Comparison of ENCODE assay signal across 17 cellular contexts in genomic region chr2:61167587-61167986, GRCh38. TPM values are rescaled to one million over a fixed set of nuclear protein-coding genes. Genes with fewer than 3 reads are reported as not detected.
DNase-seq lines count a peak whose midpoint lies in the region; ATAC-seq, FAIRE-seq and TF ChIP-seq lines count a peak whose summit lies in the region.
"Had no signal": no experiment of that assay in that cellular context is flagged by ENCODE, and none has a peak within 500 bp of the region (broad histone marks: within the 10 kb centered on the region; RNA-seq: fewer than 3 reads in every experiment).

No MANE protein-coding gene starts in this region.

- no peak for TF ChIP-seq POLR2A in K562 (conservative IDR thresholded peaks at IDR 0.05)

- CTCF ChIA-PET in K562 (lab: Yijun Ruan, JAX; ENCODE audit: low intra/inter-chr PET ratio), result no interaction called here

- no peaks in the 10 kb centered on the region for H3K9me1 ChIP-seq in K562 (ENCODE audit: control insufficient read depth, insufficient read depth, low read length)

- WGBS in K562 (ENCODE audit: insufficient coverage, low coverage, missing lambda C conversion rate), result 48% methylated on average over 10 of the region's 10 CpGs

- POLR2A ChIA-PET in K562 (lab: Yijun Ruan, JAX), result interaction anchor here (1.1 to 5.6 kb wide), 2 partner anchors 10 to 12 kb away, joined by 3 to 28 read pairs; no protein-coding TSS in a partner anchor

- intact Hi-C loops in K562 (cut with micrococcal nuclease), result no loop called here

- no peaks in the 10 kb centered on the region for H3K36me3 ChIP-seq in K562 (ENCODE audit: control insufficient read depth, insufficient read depth, low read length)
- H3K36me3 ChIP-seq: HAP-1 had no signal

- no peaks in the 10 kb centered on the region for H3K27me3 ChIP-seq in K562 (ENCODE audit: control insufficient read depth in 2 of 2, insufficient read depth in 2 of 2, low read length in 2 of 2)
- H3K27me3 ChIP-seq: BLaER1 had no signal

- H3K9me3 ChIP-seq in K562 (replicated peaks; ENCODE audit: control insufficient read depth, insufficient read depth, low read depth, low read length), result no peaks in the 10 kb centered on the region
- H3K9me3 ChIP-seq: BLaER1, HAP-1 had no signal

- H3K27ac ChIP-seq in K562 (ENCODE audit: extremely low read depth, low read depth, low read length), result no peak overlapping the region
- H3K27ac ChIP-seq: BLaER1, GM23248 had no signal

- no peak overlapping the region for H3K4me3 ChIP-seq in K562
- H3K4me3 ChIP-seq: BLaER1, GM23248, HAP-1 had no signal

- DNase-seq in activated CD8-positive, alpha-beta memory T cell treated with anti-CD3 and anti-CD28 coated beads, Interleukin-2, amount 50 U/mL, for 48 hours, result peak; percentile 10
- DNase-seq in activated CD8-positive, alpha-beta memory T cell treated with anti-CD3 and anti-CD28 coated beads for 24 hours, result no peak
- DNase-seq in LoVo (ENCODE audit: low spot score) (peak; percentile 71), K562 (ENCODE audit: extremely low read depth in 1 of 4, low spot score in 3 of 4) (peak in 2 of 4 experiments; percentile 33 to 62), NCI-H146 (lab: John Stamatoyannopoulos, UW) (no peak)
- no peak for DNase-seq in activated CD4-positive, alpha-beta T cell treated with anti-CD3 and anti-CD28 coated beads for 1 hour
- DNase-seq in stimulated activated CD4-positive, alpha-beta T cell treated with anti-CD3 and anti-CD28 coated beads, Interleukin-4, amount 100 ng/mL, for 1 hour, result no peak
- DNase-seq: 8988T; CD4-positive, alpha-beta memory T cell; DMS153; GM23248; IMR-90 had no signal

- peaks cover 0 to 6% of the 10 kb centered on the region in 2 experiments; a peak in 3 of 5 replicates for H3K4me1 ChIP-seq in K562 (replicated peaks in 1 of 2; ENCODE audit: control insufficient read depth in 2 of 2, insufficient read depth in 2 of 2, low read length in 2 of 2)
- H3K4me1 ChIP-seq: HAP-1 had no signal

- TF ChIP-seq RAD21 in K562 (CRISPR knock-in tag; conservative IDR thresholded peaks at IDR 0.05 in 1 of 2, IDR thresholded peaks at IDR 0.05 in 1 of 2), result no peak

- FAIRE-seq in K562 (lab: Jason Lieb, UNC), result no peak
- FAIRE-seq: G401.6, GM12892, GM18507 had no signal

- TF ChIP-seq EP300 in K562 (IDR thresholded peaks at IDR 0.05; ENCODE audit: low read length), result no peak

- H3K79me2 ChIP-seq in K562 (ENCODE audit: control insufficient read depth, insufficient read depth, low read length), result no peaks in the 10 kb centered on the region

- in situ Hi-C loops in K562 (cut with MboI), result no loop called here

- no peak overlapping the region for H3K4me2 ChIP-seq in K562 (ENCODE audit: insufficient read depth, low read length)
- H3K4me2 ChIP-seq: BLaER1 had no signal

- TF ChIP-seq CTCF in K562 (IDR thresholded peaks at IDR 0.05 in 2 of 3, conservative IDR thresholded peaks at IDR 0.05 in 1 of 3; ENCODE audit: insufficient read depth in 2 of 3, low read depth in 1 of 3, low read length in 3 of 3), result no peak

- no peaks in the 10 kb centered on the region for H4K20me1 ChIP-seq in K562 (replicated peaks; ENCODE audit: control insufficient read depth, insufficient read depth, low read length)
- H4K20me1 ChIP-seq: BLaER1 had no signal

- no TSS peak for BruUV-seq in K562 (replicated peaks; lab: Mats Ljungman, UMichigan)

- peak overlapping the region; percentile 88; the same call in 1 of the 2 replicates for H2AFZ ChIP-seq in K562 (ENCODE audit: low read depth, low read length)
- H2AFZ ChIP-seq: GM23248 had no signal

- peak; percentile 67 for ATAC-seq in K562

- no peak overlapping the region for H3K9ac ChIP-seq in K562 (ENCODE audit: insufficient read depth in 1 of 2, low read depth in 2 of 2, low read length in 2 of 2)
- H3K9ac ChIP-seq: BLaER1, GM23248 had no signal

TF ChIP-seq in K562, 482 proteins besides CTCF, POLR2A, EP300 and RAD21 (continues in another document):
- TF ChIP-seq BRD9 (IDR thresholded peaks at IDR 0.05; ENCODE audit: low read depth, partially characterized antibody) (no peak), FOXK2 (conservative IDR thresholded peaks at IDR 0.05 in 1 of 2, IDR thresholded peaks at IDR 0.05 in 1 of 2; ENCODE audit: low read depth in 2 of 2) (no peak), CEBPG (CRISPR knock-in tag; IDR thresholded peaks at IDR 0.05) (no peak), CEBPG (tag; conservative IDR thresholded peaks at IDR 0.05 in 1 of 2, IDR thresholded peaks at IDR 0.05 in 1 of 2) (0 out of 4 replicates have a peak, but pooled peaks of 1 of the 2 experiments have one; percentile 19), HMBOX1 (IDR thresholded peaks at IDR 0.05) (peak; percentile 97), SIX5 (IDR thresholded peaks at IDR 0.05; ENCODE audit: borderline replicate concordance in 1 of 2, insufficient read depth in 1 of 2, low read depth in 1 of 2, low read length in 2 of 2) (no peak), PTTG1 (tag; IDR thresholded peaks at IDR 0.05; ENCODE audit: low read depth) (no peak), DMBX1 (CRISPR knock-in tag; IDR thresholded peaks at IDR 0.05; ENCODE audit: borderline replicate concordance) (no peak), SMAD4 (CRISPR knock-in tag; conservative IDR thresholded peaks at IDR 0.05) (no peak), FOXA3 (CRISPR knock-in tag; conservative IDR thresholded peaks at IDR 0.05 in 1 of 2, IDR thresholded peaks at IDR 0.05 in 1 of 2) (no peak), EGR1 (conservative IDR thresholded peaks at IDR 0.05) (peak; percentile 79), SRSF7 (optimal IDR thresholded peaks at IDR 0.05; ENCODE audit: low read depth, low read length) (no peak), PML (IDR thresholded peaks at IDR 0.05; ENCODE audit: low read length) (no peak), EZH2 (IDR thresholded peaks at IDR 0.05; ENCODE audit: borderline replicate concordance, low read depth, low read length) (no peak), ZNF175 (CRISPR knock-in tag; IDR thresholded peaks at IDR 0.05; ENCODE audit: low read depth) (no peak), ZNF778 (CRISPR knock-in tag; IDR thresholded peaks at IDR 0.05) (no peak), POLR2AphosphoS2 (IDR thresholded peaks at IDR 0.05; ENCODE audit: low read length) (no peak), HDAC2 (IDR thresholded peaks at IDR 0.05) (no peak), VEZF1 (CRISPR knock-in tag; IDR thresholded peaks at IDR 0.05) (no peak)
- TF ChIP-seq, protein P1, sequence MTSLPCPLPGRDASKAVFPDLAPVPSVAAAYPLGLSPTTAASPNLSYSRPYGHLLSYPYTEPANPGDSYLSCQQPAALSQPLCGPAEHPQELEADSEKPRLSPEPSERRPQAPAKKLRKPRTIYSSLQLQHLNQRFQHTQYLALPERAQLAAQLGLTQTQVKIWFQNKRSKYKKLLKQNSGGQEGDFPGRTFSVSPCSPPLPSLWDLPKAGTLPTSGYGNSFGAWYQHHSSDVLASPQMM (CRISPR knock-in tag; IDR thresholded peaks at IDR 0.05), result no peak

RNA-seq across cellular contexts. Expression of gene C2orf74, which starts 5.6 kb away (rescaled TPM):
- total RNA-seq in K562 (2011; cell fraction: chromatin; rRNA removed; ENCODE audit: low replicate concordance), result not detected in 2 replicates
- total RNA-seq in K562 (2011; cell fraction: nucleolus; rRNA removed), result not detected in 2 replicates
- not detected in 2 replicates for total RNA-seq in K562 (2011; cell fraction: nucleoplasm; rRNA removed)
- total RNA-seq in K562 (2014; rRNA removed) (not detected in 2 replicates), K562 (2014; rRNA removed; fragmentation: Illumina TruSeq; extraction: Trizol) (not detected in 2 replicates), K562 (2015; rRNA removed; fragmentation: Illumina TruSeq; extraction: Trizol) (not detected in 2 replicates), K562 (2021) (not detected in 2 replicates)
- polyA plus RNA-seq in K562 (2011; rRNA removed) (not detected in 2 replicates), K562 (2014; fragmentation: Illumina TruSeq; extraction: Trizol) (not detected in 2 replicates), K562 (2014; fragmentation: Nextera tagmentation; extraction: Ambion mirVana) (not detected), K562 (2014; rRNA removed) (not detected in 2 replicates)
- not detected in 2 replicates for polyA plus RNA-seq in K562 (2011; cell fraction: cytosol; rRNA removed)
- not detected in 2 replicates for polyA plus RNA-seq in K562 (2011; cell fraction: nucleus; rRNA removed)
- not detected in 2 replicates for polyA plus RNA-seq in K562 (2012)
- polyA minus RNA-seq in K562 (2011; rRNA and poly(A)+ RNA removed), result not detected in 2 replicates
- polyA minus RNA-seq in K562 (2011; cell fraction: cytosol; rRNA and poly(A)+ RNA removed), result not detected in 2 replicates
- polyA minus RNA-seq in K562 (2011; cell fraction: nucleus; rRNA and poly(A)+ RNA removed), result not detected in 2 replicates

Comparison
In these comparisons a context has a peak if more than half of its experiments do, and no peak if none do; other contexts are left out.
1. DNase-seq: peak in activated CD8-positive, alpha-beta memory T cell treated with anti-CD3 and anti-CD28 coated beads, Interleukin-2, amount 50 U/mL, for 48 hours (single experiment) and LoVo (single experiment); none in activated CD8-positive, alpha-beta memory T cell treated with anti-CD3 and anti-CD28 coated beads for 24 hours (single experiment), activated CD4-positive, alpha-beta T cell treated with anti-CD3 and anti-CD28 coated beads for 1 hour (single experiment), NCI-H146 (single experiment) and stimulated activated CD4-positive, alpha-beta T cell treated with anti-CD3 and anti-CD28 coated beads, Interleukin-4, amount 100 ng/mL, for 1 hour (single experiment).